7 cellular contexts compared by ENCODE assay signal in the genomic region with DNA sequence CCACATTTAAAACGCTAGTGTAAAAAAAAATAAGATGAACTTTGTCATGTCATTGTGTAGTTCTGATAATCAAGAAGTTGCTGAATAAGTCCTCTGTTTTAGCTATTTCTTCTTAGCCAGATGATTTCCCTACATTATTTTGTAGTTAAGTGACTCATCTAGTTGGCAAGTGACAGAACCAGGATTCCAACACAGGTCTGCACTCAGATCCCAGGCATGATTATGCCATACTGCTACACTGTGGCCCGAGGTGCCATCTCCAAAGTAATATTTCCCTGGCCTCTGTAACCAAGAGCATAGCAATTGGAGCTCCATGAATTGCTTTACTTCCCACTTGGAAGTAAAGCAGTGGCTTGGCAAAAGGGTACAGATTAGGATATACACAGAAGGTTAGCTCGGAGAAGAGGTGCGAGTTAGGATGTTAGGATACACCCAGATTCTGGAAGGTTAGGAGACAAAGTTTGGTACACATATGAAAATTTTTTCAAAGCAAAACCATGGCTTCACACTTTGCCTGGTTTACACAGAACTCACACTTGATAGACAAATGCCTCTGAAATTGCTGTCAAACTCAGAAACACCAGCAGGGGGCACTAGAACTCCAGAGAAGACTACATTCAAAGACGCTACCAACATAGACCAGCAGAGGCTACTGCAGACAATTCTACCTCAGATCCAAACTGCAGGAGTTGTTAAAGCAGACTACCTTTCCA. TPM values are rescaled to one million over a fixed set of nuclear protein-coding genes. Genes with fewer than 3 reads are reported as not detected.
A peak's percentile ranks its signal among the peaks of the same experiment; 100 is the strongest.
DNase-seq lines count a peak whose midpoint lies in the region; ATAC-seq, FAIRE-seq and TF ChIP-seq lines count a peak whose summit lies in the region.

No MANE protein-coding gene starts in this region.

- no peak overlapping the region for H3K27ac Mint-ChIP-seq in astrocyte (ENCODE audit: unreplicated experiment)

- TF ChIP-seq CTCF in GM13976 (IDR thresholded peaks at IDR 0.05; ENCODE audit: borderline replicate concordance, control extremely low read depth, extremely low read depth, insufficient read depth, missing control alignments): peak; percentile 62
- TF ChIP-seq CTCF in astrocyte (IDR thresholded peaks at IDR 0.05; ENCODE audit: insufficient read depth, low read depth, low read length): peak; percentile 81

- peak; percentile 99 for FAIRE-seq in astrocyte (lab: Jason Lieb, UNC)

- no peaks in the 10 kb centered on the region for H3K79me2 ChIP-seq in astrocyte (ENCODE audit: insufficient read depth, low read length)

- H3K9me3 Mint-ChIP-seq in astrocyte (ENCODE audit: unreplicated experiment): no peaks in the 10 kb centered on the region

- H3K4me3 ChIP-seq in astrocyte (ENCODE audit: insufficient read depth, low read depth, low read length): no peak overlapping the region

- H3K36me3 Mint-ChIP-seq in astrocyte (ENCODE audit: low read depth, unreplicated experiment): peaks cover 3% of the 10 kb centered on the region

- DNase-seq in GM13976 (ENCODE audit: low spot score) (peak; percentile 60), NCI-H146 treated with DMSO at 0.1 percent for 48 hours (lab: John Stamatoyannopoulos, UW; ENCODE audit: unreplicated experiment) (peak; percentile 75), T-helper 2 cell (peak in 4 of 5 experiments; percentile 13 to 58 (median 30)), astrocyte (ENCODE audit: low read depth) (peak; percentile 53), hypothalamus (lab: John Stamatoyannopoulos, UW) (peak in 43 of 51 donors; percentile 0 to 71 (median 13)), smooth muscle cell of the brain vasculature (ENCODE audit: low read depth, low spot score) (peak; percentile 53)

- no peaks in the 10 kb centered on the region for H3K9me3 ChIP-seq in astrocyte (ENCODE audit: insufficient read depth, low read depth, low read length)

- peaks cover 16% of the 10 kb centered on the region for H3K4me1 ChIP-seq in astrocyte (ENCODE audit: insufficient read depth, low read length)

- H3K4me3 Mint-ChIP-seq in astrocyte (ENCODE audit: unreplicated experiment): no peak overlapping the region

- no peak overlapping the region for H3K9ac ChIP-seq in astrocyte (ENCODE audit: low read length)

- no peaks in the 10 kb centered on the region for H3K27me3 Mint-ChIP-seq in astrocyte (ENCODE audit: low read depth, unreplicated experiment)

- peaks cover 3% of the 10 kb centered on the region for H3K36me3 ChIP-seq in astrocyte (ENCODE audit: insufficient read depth, low read length)

- H3K27me3 ChIP-seq in astrocyte (ENCODE audit: insufficient read depth, low read length): no peaks in the 10 kb centered on the region

- H3K4me1 Mint-ChIP-seq in astrocyte (ENCODE audit: low read depth, unreplicated experiment): peaks cover 5% of the 10 kb centered on the region

- H3K4me2 ChIP-seq in astrocyte (ENCODE audit: low read length): peak overlapping the region; percentile 10

- no peak overlapping the region for H2AFZ ChIP-seq in astrocyte (ENCODE audit: low read depth, low read length)

- H3K27ac ChIP-seq in astrocyte (ENCODE audit: low read depth, low read length): no peak overlapping the region

- peak; percentile 77 for ATAC-seq in HG02798 (IDR thresholded peaks at IDR 0.05; ENCODE audit: poor library complexity, unreplicated experiment)

- H4K20me1 ChIP-seq in astrocyte (ENCODE audit: insufficient read depth, low read length): no peaks in the 10 kb centered on the region

- in situ Hi-C loops in GM13976 (cut with MboI; ENCODE audit: low sequenced_read_pairs, unreplicated experiment): loop anchor here (5.0 kb wide), 1 partner anchor 82 kb away; no protein-coding TSS in a partner anchor

RNA-seq across cellular contexts. Expression of a gene that starts 41.4 kb away (rescaled TPM):
- 39.3 and 50.1 TPM in 2 replicates for total RNA-seq in astrocyte

RNA-seq across cellular contexts. Expression of a gene that starts 46.5 kb away (rescaled TPM):
- 3.3 and 4.1 TPM in 2 replicates for total RNA-seq in astrocyte

RNA-seq across cellular contexts. Expression of a gene that starts 48.8 kb away (rescaled TPM):
- 49.7 and 51.2 TPM in 2 replicates for total RNA-seq in astrocyte

Comparison
In these comparisons a context has a peak if more than half of its experiments do, and no peak if none do; other contexts are left out.
1. DNase-seq: peak in every context shown above with its lines; median percentile 75 in NCI-H146 treated with DMSO at 0.1 percent for 48 hours; 60 in GM13976; 53 in astrocyte; 53 in smooth muscle cell of the brain vasculature; 30 in T-helper 2 cell; 13 in hypothalamus.